8 cellular contexts compared by ENCODE assay signal in the genomic region with DNA sequence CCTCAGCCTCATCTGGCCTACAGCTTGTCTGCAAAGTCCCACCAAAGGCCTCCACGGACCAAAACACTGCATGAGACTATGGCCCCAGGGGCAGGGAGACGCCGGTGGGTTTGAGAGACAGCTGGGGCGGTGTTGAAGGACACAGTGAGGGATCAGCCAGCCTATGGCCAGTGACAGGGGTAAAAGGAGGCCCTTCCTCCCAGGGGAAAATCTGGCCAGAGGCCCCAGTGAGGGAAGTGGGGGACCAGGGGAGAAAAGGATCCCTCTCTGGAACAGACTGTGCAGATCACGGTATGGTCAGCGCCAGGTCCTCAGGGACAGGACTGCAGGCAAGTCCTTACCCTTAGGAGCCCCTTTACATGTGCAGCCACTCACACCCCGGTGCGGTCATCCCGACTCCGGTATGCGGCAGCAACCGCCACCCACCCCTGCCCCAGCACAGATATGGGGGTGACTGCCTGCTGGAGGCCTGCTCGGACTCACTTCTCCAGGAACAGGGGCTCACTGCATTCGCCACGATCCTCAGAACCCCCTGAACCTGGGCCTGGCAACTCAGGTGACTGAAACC. TPM values are rescaled to one million over a fixed set of nuclear protein-coding genes. Genes with fewer than 3 reads are reported as not detected.
A peak's percentile ranks its signal among the peaks of the same experiment; 100 is the strongest.
DNase-seq lines count a peak whose midpoint lies in the region; ATAC-seq and TF ChIP-seq lines count a peak whose summit lies in the region.

No MANE protein-coding gene starts in this region.

- H3K9ac ChIP-seq in trophoblast cell (ENCODE audit: low read length), result peak overlapping the region; percentile 94

- intact Hi-C loops in esophagus muscularis mucosa (cut with DNase I), result loop anchor here (5.0 kb wide), 1 partner anchor 96 kb away; a partner anchor contains a TSS

- no peak overlapping the region for H2BK12ac ChIP-seq in trophoblast cell (ENCODE audit: low read length)

- peak overlapping the region; percentile 92 for H3K4me2 ChIP-seq in trophoblast cell (ENCODE audit: low read length)

- peaks cover 60 to 80% (median 73%) of the 10 kb centered on the region in 4 donors for H3K4me1 ChIP-seq in esophagus muscularis mucosa
- peaks cover 34 to 35% of the 10 kb centered on the region in 2 experiments for H3K4me1 ChIP-seq in trophoblast cell (ENCODE audit: control insufficient read depth in 1 of 2, insufficient read depth in 2 of 2, low read length in 2 of 2)

- TF ChIP-seq CTCF in WI38 (IDR thresholded peaks at IDR 0.05; ENCODE audit: low read depth, low read length), result no peak
- no peak for TF ChIP-seq CTCF in esophagus muscularis mucosa (IDR thresholded peaks at IDR 0.05)

- H2AFZ ChIP-seq in trophoblast cell (ENCODE audit: insufficient read depth, low read length, poor library complexity), result no peak overlapping the region

- TF ChIP-seq POLR2A in esophagus muscularis mucosa (IDR thresholded peaks at IDR 0.05; ENCODE audit: low read depth), result no peak

- H4K12ac ChIP-seq in trophoblast cell (ENCODE audit: low read depth, low read length), result peak overlapping the region; percentile 19

- H3K27ac ChIP-seq in esophagus muscularis mucosa (replicated peaks in 1 of 4) (peak overlapping the region; percentile 93 to 98 (median 98)), trophoblast cell (ENCODE audit: low read depth, low read length) (no peak overlapping the region)

- no peak overlapping the region for H2BK120ac ChIP-seq in trophoblast cell (ENCODE audit: insufficient read depth, low read length, poor library complexity)

- WGBS in esophagus muscularis mucosa, result 17% methylated on average over 10 of the region's 15 CpGs
- no CpG with 5 or more reads among the region's 15 CpGs for WGBS in trophoblast cell (ENCODE audit: extremely low coverage, insufficient coverage, insufficient read length)

- H3K18ac ChIP-seq in trophoblast cell (ENCODE audit: low read length), result peak overlapping the region; percentile 35

- peak overlapping the region; percentile 45 for H2AK5ac ChIP-seq in trophoblast cell (ENCODE audit: low read length)

- peak; percentile 99 for DNase-seq in DMS 273 (lab: John Stamatoyannopoulos, UW; ENCODE audit: unreplicated experiment)
- no peak for DNase-seq in DMS 273 treated with DMSO at 0.1 percent for 48 hours (lab: John Stamatoyannopoulos, UW)
- DNase-seq in esophagus muscularis mucosa (ENCODE audit: extremely low spot score), result no peak
- DNase-seq in trophoblast cell, result no peak
- DNase-seq in NCI-H748 treated with DMSO at 0.1 percent for 48 hours (lab: John Stamatoyannopoulos, UW), result no peak
- no peak for DNase-seq in NCI-H2029 treated with DMSO at 0.1 percent for 48 hours (lab: John Stamatoyannopoulos, UW)

- TF ChIP-seq EP300 in esophagus muscularis mucosa (IDR thresholded peaks at IDR 0.05), result no peak

- H3K36me3 ChIP-seq in esophagus muscularis mucosa, result peaks cover 5 to 9% (median 7%) of the 10 kb centered on the region in 4 donors
- H3K36me3 ChIP-seq in trophoblast cell (ENCODE audit: control insufficient read depth in 1 of 2, insufficient read depth in 2 of 2, low read length in 2 of 2), result peaks cover 6% of the 10 kb centered on the region in 2 experiments

- no peak overlapping the region for H3K23ac ChIP-seq in trophoblast cell (ENCODE audit: low read length)

- peak overlapping the region; percentile 34 for H3K14ac ChIP-seq in trophoblast cell (ENCODE audit: low read length)

- no peak for ATAC-seq in HG02623 (IDR thresholded peaks at IDR 0.05; ENCODE audit: unreplicated experiment)

- peak overlapping the region; percentile 90 for H3K4ac ChIP-seq in trophoblast cell (ENCODE audit: low read depth, low read length)

- peaks cover 10% of the 10 kb centered on the region for H3K79me1 ChIP-seq in trophoblast cell (ENCODE audit: low read length)

- peaks cover 18% of the 10 kb centered on the region for H3K79me2 ChIP-seq in trophoblast cell (ENCODE audit: control insufficient read depth, insufficient read depth, low read length, poor library complexity)

- H2BK5ac ChIP-seq in trophoblast cell (ENCODE audit: low read depth, low read length, poor library complexity), result no peak overlapping the region

- H3K4me3 ChIP-seq in WI38 (ENCODE audit: low read depth, low read length) (peak overlapping the region; percentile 67), esophagus muscularis mucosa (peak overlapping the region; percentile 73 to 98 (median 90)), trophoblast cell (ENCODE audit: low read depth, low read length) (peak overlapping the region; percentile 88)

- H3K27me3 ChIP-seq in esophagus muscularis mucosa, result no peaks in the 10 kb centered on the region
- no peaks in the 10 kb centered on the region for H3K27me3 ChIP-seq in trophoblast cell (ENCODE audit: insufficient read depth, low read length)

- no peaks in the 10 kb centered on the region for H3K9me3 ChIP-seq in esophagus muscularis mucosa
- no peaks in the 10 kb centered on the region for H3K9me3 ChIP-seq in trophoblast cell (ENCODE audit: insufficient read depth, low read depth, low read length)

- no peak overlapping the region for H4K91ac ChIP-seq in trophoblast cell (ENCODE audit: low read depth, low read length)

- H4K8ac ChIP-seq in trophoblast cell (ENCODE audit: low read depth, low read length), result peak overlapping the region; percentile 25

RNA-seq across cellular contexts. Expression of a gene that starts 1.3 kb away (rescaled TPM):
- 100 to 1,000 TPM in 3 of 4 donors, 10 to 100 TPM in 1; 91.8 to 130 (median 117) TPM for total RNA-seq in esophagus muscularis mucosa
- 83.6 and 85.3 TPM in 2 replicates for polyA plus RNA-seq in trophoblast cell (2013)

RNA-seq across cellular contexts. Expression of a gene that starts 8.8 kb away (rescaled TPM):
- under 1 TPM; 0.13 to 0.42 (median 0.34) TPM for total RNA-seq in esophagus muscularis mucosa
- 2.4 and 2.7 TPM in 2 replicates for polyA plus RNA-seq in trophoblast cell (2013)

RNA-seq across cellular contexts. Expression of a gene that starts 33.4 kb away (rescaled TPM):
- 10 to 100 TPM; 21.6 to 31.7 (median 27.0) TPM for total RNA-seq in esophagus muscularis mucosa
- polyA plus RNA-seq in trophoblast cell (2013), result 2.8 and 3.1 TPM in 2 replicates

RNA-seq across cellular contexts. Expression of a gene that starts 34.9 kb away (rescaled TPM):
- total RNA-seq in esophagus muscularis mucosa, result 10 to 100 TPM; 17.4 to 40.7 (median 23.1) TPM
- polyA plus RNA-seq in trophoblast cell (2013), result 16.3 and 16.9 TPM in 2 replicates

RNA-seq across cellular contexts. Expression of a gene that starts 47.2 kb away (rescaled TPM):
- 10 to 100 TPM; 24.9 to 30.2 (median 27.7) TPM for total RNA-seq in esophagus muscularis mucosa
- polyA plus RNA-seq in trophoblast cell (2013), result 21.2 and 23.1 TPM in 2 replicates
